Comparison of ENCODE assay signal across 7 cellular contexts in genomic region chr11:74950374-74950969, GRCh38. TPM values are rescaled to one million over a fixed set of nuclear protein-coding genes. Genes with fewer than 3 reads are reported as not detected.
A peak's percentile ranks its signal among the peaks of the same experiment; 100 is the strongest.
DNase-seq lines count a peak whose midpoint lies in the region; ATAC-seq and TF ChIP-seq lines count a peak whose summit lies in the region.

No MANE protein-coding gene starts in this region.

- peaks cover 2 to 57% (median 20%) of the 10 kb centered on the region in 3 donors for H3K4me1 ChIP-seq in gastroesophageal sphincter

- DNase-seq in AML-193 (lab: John Stamatoyannopoulos, UW) = no peak
- DNase-seq in activated CD4-positive, alpha-beta T cell treated with anti-CD3 and anti-CD28 coated beads, Interleukin-2, amount 50 U/mL, for 4 hours = no peak

- H3K4me2 ChIP-seq in SU-DHL-6 (ENCODE audit: low read depth, low read length, poor library complexity, severe bottlenecking) = peak overlapping the region; percentile 78

- H3K27ac ChIP-seq in SU-DHL-6 (ENCODE audit: low read depth, low read length) (peak overlapping the region; percentile 70), gastroesophageal sphincter (peak overlapping the region in 1 of 4 donors; percentile 85), skin epidermis (peak overlapping the region in 3 of 21 experiments; percentile 93 to 96 (median 95))

- H3K36me3 ChIP-seq in SU-DHL-6 (ENCODE audit: low read length) (no peaks in the 10 kb centered on the region), gastroesophageal sphincter (peaks cover 0 to 3% of the 10 kb centered on the region in 2 donors)

- H2AFZ ChIP-seq in SU-DHL-6 (ENCODE audit: low read depth, low read length, severe bottlenecking) = no peak overlapping the region

- ATAC-seq in GM21529 (IDR thresholded peaks at IDR 0.05; ENCODE audit: unreplicated experiment) (peak; percentile 18), gastroesophageal sphincter (no peak), GM18520 (IDR thresholded peaks at IDR 0.05; ENCODE audit: unreplicated experiment) (no peak)

- TF ChIP-seq CTCF in SU-DHL-6 (IDR thresholded peaks at IDR 0.05; ENCODE audit: insufficient read depth, low read length, poor library complexity, severe bottlenecking) (no peak), gastroesophageal sphincter (IDR thresholded peaks at IDR 0.05) (no peak)

- WGBS in gastroesophageal sphincter (ENCODE audit: low coverage in 1 of 2), 2 donors = 76 to 80% methylated on average over 2 of the region's 2 CpGs

- no peak for TF ChIP-seq POLR2A in gastroesophageal sphincter (IDR thresholded peaks at IDR 0.05)

- H3K27me3 ChIP-seq in SU-DHL-6 (ENCODE audit: low read length) (no peaks in the 10 kb centered on the region), gastroesophageal sphincter (no peaks in the 10 kb centered on the region)

- no peaks in the 10 kb centered on the region for H3F3A ChIP-seq in SU-DHL-6 (ENCODE audit: insufficient read depth)

- peaks cover 9% of the 10 kb centered on the region; the same call in 1 of the 2 replicates for H4K20me1 ChIP-seq in SU-DHL-6 (ENCODE audit: low read depth, low read length)

- no peak for TF ChIP-seq EP300 in gastroesophageal sphincter (IDR thresholded peaks at IDR 0.05)

- H3K4me3 ChIP-seq in SU-DHL-6 (ENCODE audit: insufficient read depth, low read length, poor library complexity, severe bottlenecking) (peak overlapping the region; percentile 100), gastroesophageal sphincter (peak overlapping the region; percentile 82 to 92), skin epidermis (peak overlapping the region; percentile 64 to 95 (median 81))

- H3K9ac ChIP-seq in SU-DHL-6 (ENCODE audit: low read length) = peak overlapping the region; percentile 99

- no peaks in the 10 kb centered on the region for H3K9me3 ChIP-seq in SU-DHL-6 (ENCODE audit: insufficient read depth, low read length)
- no peaks in the 10 kb centered on the region for H3K9me3 ChIP-seq in gastroesophageal sphincter

- peaks cover 74% of the 10 kb centered on the region for H3K79me2 ChIP-seq in SU-DHL-6 (ENCODE audit: insufficient read depth, low read length)

- H3K9me2 ChIP-seq in SU-DHL-6 (replicated peaks; ENCODE audit: insufficient read depth, low read length) = no peaks in the 10 kb centered on the region

RNA-seq across cellular contexts. Expression of gene SPCS2, which starts 1.4 kb away (rescaled TPM):
- total RNA-seq in gastroesophageal sphincter = 10 to 100 TPM; 27.2 to 49.5 (median 37.0) TPM

RNA-seq across cellular contexts. Expression of gene XRRA1, which starts 1.6 kb away (rescaled TPM):
- 10 to 100 TPM in 3 of 4 donors, 1 to 10 TPM in 1; 9.6 to 33.0 (median 12.6) TPM for total RNA-seq in gastroesophageal sphincter

RNA-seq across cellular contexts. Expression of gene NEU3, which starts 38.3 kb away (rescaled TPM):
- 1 to 10 TPM; 4.1 to 7.5 (median 6.0) TPM for total RNA-seq in gastroesophageal sphincter
